9 cellular contexts compared by ENCODE assay signal in the genomic region with DNA sequence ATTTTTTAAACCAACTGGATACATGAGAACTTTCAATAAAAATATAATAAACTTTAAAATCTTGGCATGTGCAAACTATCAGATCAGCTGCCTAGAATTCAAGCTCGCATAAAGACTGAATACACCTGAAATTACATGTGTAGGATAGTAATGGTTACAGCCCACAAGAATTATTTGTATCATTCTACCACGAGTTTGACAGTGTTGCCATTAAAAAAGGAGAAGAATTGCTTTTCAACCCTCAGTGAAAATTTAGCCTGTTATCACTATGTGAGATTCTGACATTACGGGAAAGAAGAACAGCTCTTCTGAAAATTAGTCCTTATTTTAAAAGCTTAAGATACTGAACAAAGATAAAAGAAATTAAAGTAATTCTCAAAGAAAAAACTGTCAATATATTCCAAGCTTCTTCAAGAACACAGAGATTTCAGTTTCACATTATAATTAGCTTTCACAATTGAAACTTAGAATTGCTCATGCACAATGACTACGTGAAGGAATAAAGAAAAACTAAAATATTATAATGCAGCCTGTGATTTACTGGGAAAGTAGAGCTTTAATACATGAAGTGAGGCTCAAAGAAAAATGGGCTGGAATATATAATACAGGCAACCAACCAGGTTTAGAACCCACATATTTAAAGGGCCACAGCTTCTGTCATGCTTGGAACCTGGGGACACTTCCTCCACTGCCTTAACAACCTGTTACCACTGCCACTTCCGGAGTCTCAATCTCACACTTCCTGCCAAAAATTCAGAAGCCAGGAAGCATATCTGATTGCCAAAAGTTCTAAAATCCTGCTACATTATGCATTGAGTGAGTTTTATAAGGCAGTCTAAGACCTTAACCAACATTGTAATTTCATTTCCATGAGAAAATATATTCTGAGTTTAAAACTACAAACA. TPM values are rescaled to one million over a fixed set of nuclear protein-coding genes. Genes with fewer than 3 reads are reported as not detected.
DNase-seq lines count a peak whose midpoint lies in the region; ATAC-seq and TF ChIP-seq lines count a peak whose summit lies in the region.
"Had no signal": no experiment of that assay in that cellular context is flagged by ENCODE, and none has a peak within 500 bp of the region (broad histone marks: within the 10 kb centered on the region; RNA-seq: fewer than 3 reads in every experiment).

No MANE protein-coding gene starts in this region.

- no peaks in the 10 kb centered on the region for H3K27me3 ChIP-seq in ovary

- H3K36me3 Mint-ChIP-seq in T-helper 2 cell treated with Interferon-gamma antibody and Interleukin-4, amounts not matched to agents 5 μg/mL and 100 μg/mL, for 36 hours (ENCODE audit: low read depth) = peaks cover 8% of the 10 kb centered on the region

- H3K27me3 Mint-ChIP-seq in T-helper 2 cell treated with Interferon-gamma antibody and Interleukin-4, amounts not matched to agents 5 μg/mL and 100 μg/mL, for 36 hours (ENCODE audit: low read depth) = no peaks in the 10 kb centered on the region

- no peak overlapping the region for H3K27ac ChIP-seq in ovary
- H3K27ac ChIP-seq: PC-9 had no signal

- peak overlapping the region; percentile 75 for H3K4me3 Mint-ChIP-seq in T-helper 2 cell treated with Interferon-gamma antibody and Interleukin-4, amounts not matched to agents 5 μg/mL and 100 μg/mL, for 36 hours

- no peak overlapping the region for H3K4me3 ChIP-seq in ovary
- H3K4me3 ChIP-seq: PC-9 had no signal

- peaks cover 1% of the 10 kb centered on the region for H3K4me1 ChIP-seq in ovary (ENCODE audit: insufficient read depth)

- DNase-seq in activated CD4-positive, CD25-positive, alpha-beta regulatory T cell treated with anti-CD3 and anti-CD28 coated beads, Interleukin-2, amount 50 U/mL, for 72 hours = no peak
- DNase-seq in T-helper 2 cell treated with Interferon-gamma antibody and Interleukin-4, amounts not matched to agents 5 μg/mL and 100 μg/mL, for 36 hours (ENCODE audit: low spot score) = peak; percentile 38
- peak; percentile 21 for DNase-seq in stimulated activated CD4-positive, alpha-beta T cell treated with anti-CD3 and anti-CD28 coated beads, Interleukin-2, amount 100 ng/mL, for 4 hours (ENCODE audit: low read depth)
- DNase-seq in D341Med (ENCODE audit: low spot score) = no peak
- no peak for DNase-seq in SHP77 treated with DMSO at 0.1 percent for 48 hours (lab: John Stamatoyannopoulos, UW)
- DNase-seq in ovary = no peak

- intact Hi-C loops in ovary (cut with DNase I) = no loop called here

- peak overlapping the region; percentile 86 for H3K27ac Mint-ChIP-seq in T-helper 2 cell treated with Interferon-gamma antibody and Interleukin-4, amounts not matched to agents 5 μg/mL and 100 μg/mL, for 36 hours

- no peaks in the 10 kb centered on the region for H3K36me3 ChIP-seq in ovary

- peaks cover 43% of the 10 kb centered on the region for H3K4me1 Mint-ChIP-seq in T-helper 2 cell treated with Interferon-gamma antibody and Interleukin-4, amounts not matched to agents 5 μg/mL and 100 μg/mL, for 36 hours (ENCODE audit: low read depth)

- TF ChIP-seq EP300 in ovary (IDR thresholded peaks at IDR 0.05) = no peak

- TF ChIP-seq CTCF in ovary (IDR thresholded peaks at IDR 0.05) = no peak

- peak; percentile 79 to 82 for ATAC-seq in activated CD4-positive, CD25-positive, alpha-beta regulatory T cell treated with anti-CD3 and anti-CD28 coated beads, Interleukin-2, amount 50 U/mL, for 24 hours
- peak; percentile 94 for ATAC-seq in HG02943 (IDR thresholded peaks at IDR 0.05; ENCODE audit: low read depth, unreplicated experiment)

- H3K9me3 ChIP-seq in ovary = no peaks in the 10 kb centered on the region

- 61 to 64% (median 64%) methylated on average over 5 of the region's 5 CpGs for WGBS in ovary, 3 donors

- H3K9me3 Mint-ChIP-seq in T-helper 2 cell treated with Interferon-gamma antibody and Interleukin-4, amounts not matched to agents 5 μg/mL and 100 μg/mL, for 36 hours = no peaks in the 10 kb centered on the region

- TF ChIP-seq POLR2A in ovary (IDR thresholded peaks at IDR 0.05) = no peak

RNA-seq across cellular contexts. Expression of gene TPK1, which starts 23.2 kb away (rescaled TPM):
- 10 to 100 TPM in 1 of 7 donors, 1 to 10 TPM in 6; 3.2 to 13.1 (median 4.6) TPM for total RNA-seq in ovary
- polyA plus RNA-seq in ovary = 10 to 100 TPM in 1 of 2 donors, 1 to 10 TPM in 1; 3.2 to 11.9 TPM

Comparison
In these comparisons a context has a peak if more than half of its experiments do, and no peak if none do; other contexts are left out.
1. DNase-seq: peak in T-helper 2 cell treated with Interferon-gamma antibody and Interleukin-4, amounts not matched to agents 5 μg/mL and 100 μg/mL, for 36 hours (single experiment) and stimulated activated CD4-positive, alpha-beta T cell treated with anti-CD3 and anti-CD28 coated beads, Interleukin-2, amount 100 ng/mL, for 4 hours (single experiment); none in activated CD4-positive, CD25-positive, alpha-beta regulatory T cell treated with anti-CD3 and anti-CD28 coated beads, Interleukin-2, amount 50 U/mL, for 72 hours (single experiment), D341Med (single experiment), SHP77 treated with DMSO at 0.1 percent for 48 hours (single experiment) and ovary (0 of 5).